Comparison of ENCODE assay signal across 27 cellular contexts in genomic region chr6:138653435-138653834, GRCh38.
"Had no signal": no experiment of that assay in that cellular context is flagged by ENCODE, and none has a peak within 500 bp of the region (broad histone marks: within the 10 kb centered on the region; RNA-seq: fewer than 3 reads in every experiment).

No MANE protein-coding gene starts in this region.

- H3K27me3 ChIP-seq: adrenal gland, esophagus muscularis mucosa, gastroesophageal sphincter, hepatocyte, right atrium auricular region, testis, transverse colon had no signal

- H3K9me3 ChIP-seq: adrenal gland, esophagus muscularis mucosa, gastroesophageal sphincter, right atrium auricular region, testis, transverse colon had no signal

- H3K27ac ChIP-seq: adrenal gland, esophagus muscularis mucosa, gastroesophageal sphincter, hepatocyte, right atrium auricular region, testis, transverse colon, VCaP had no signal

- H2AFZ ChIP-seq: hepatocyte had no signal

- H3K4me1 ChIP-seq: adrenal gland, esophagus muscularis mucosa, gastroesophageal sphincter, testis had no signal

- H3K4me2 ChIP-seq: hepatocyte had no signal

- H3K4me3 ChIP-seq: adrenal gland, esophagus muscularis mucosa, gastroesophageal sphincter, hepatocyte, right atrium auricular region, testis, transverse colon had no signal

- FAIRE-seq: kidney, TTC549 had no signal

- H3K36me3 ChIP-seq: adrenal gland, esophagus muscularis mucosa, gastroesophageal sphincter, right atrium auricular region, transverse colon had no signal

- DNase-seq: activated CD4-positive, alpha-beta T cell treated with anti-CD3 and anti-CD28 coated beads for 48 hours; activated CD4-positive, alpha-beta T cell treated with anti-CD3 and anti-CD28 coated beads, Interleukin-2, amount 50 U/mL, for 48 hours; activated CD8-positive, alpha-beta memory T cell treated with anti-CD3 and anti-CD28 coated beads for 24 hours; activated effector memory CD4-positive, alpha-beta T cell treated with Interleukin-2 at 50 U/mL for 16 hours; activated naive CD4-positive, alpha-beta T cell treated with Interleukin-2 at 50 U/mL for 16 hours; adrenal gland; aorta; cortex of kidney; endodermal cell; kidney; left colon; naive thymus-derived CD8-positive, alpha-beta T cell; nucleus accumbens; stimulated activated CD4-positive, alpha-beta T cell treated with anti-CD3 and anti-CD28 coated beads, Interleukin-15, amount 100 ng/mL, for 24 hours; stimulated activated CD4-positive, alpha-beta T cell treated with anti-CD3 and anti-CD28 coated beads, Interleukin-2, amount 100 ng/mL, for 24 hours; stimulated activated naive CD4-positive, alpha-beta T cell; SW 1271; T-helper 9 cell; testis; transverse colon had no signal

- ATAC-seq: activated CD4-positive, CD25-positive, alpha-beta regulatory T cell treated with anti-CD3 and anti-CD28 coated beads, Interleukin-2, amount 50 U/mL, for 24 hours; gastroesophageal sphincter; left colon; naive thymus-derived CD8-positive, alpha-beta T cell had no signal
